Comparison of ENCODE assay signal across 36 cellular contexts in the genomic region with DNA sequence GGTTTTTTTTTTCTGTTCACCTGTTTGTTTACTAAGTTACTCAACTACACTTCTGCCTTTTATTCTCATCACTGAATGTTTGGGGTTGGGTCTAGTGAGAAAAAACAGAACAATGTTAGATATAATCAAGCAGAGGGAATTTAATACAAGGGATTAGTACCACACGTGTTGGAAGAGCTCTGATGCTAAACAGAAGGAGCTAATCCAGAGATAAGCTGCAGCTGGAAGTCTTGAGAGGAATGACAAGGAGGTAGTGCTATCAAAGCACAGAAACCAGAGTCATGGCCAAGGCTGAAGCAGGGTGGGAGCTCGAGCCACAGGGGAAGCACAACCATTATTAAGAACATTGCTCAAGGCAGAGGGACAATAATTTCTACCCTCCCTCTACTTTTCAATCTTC.
"Had no signal": no experiment of that assay in that cellular context is flagged by ENCODE, and none has a peak within 500 bp of the region (broad histone marks: within the 10 kb centered on the region; RNA-seq: fewer than 3 reads in every experiment).

No MANE protein-coding gene starts in this region.

- H3K36me3 ChIP-seq: brain microvascular endothelial cell, MG63, SJCRH30 had no signal

- H3K27ac ChIP-seq: brain microvascular endothelial cell, PC-9, RWPE1, SJCRH30 had no signal

- H3K4me3 ChIP-seq: MG63, PC-9, SJCRH30 had no signal

- DNase-seq: activated CD4-positive, alpha-beta T cell treated with anti-CD3 and anti-CD28 coated beads, Interleukin-2, amount 10 ng/mL, durations not matched to agents 24 days and 14 days; activated CD4-positive, alpha-beta T cell treated with anti-CD3 and anti-CD28 coated beads, Interleukin-2, amount 50 U/mL, for 4 hours; activated CD8-positive, alpha-beta T cell treated with anti-CD3 and anti-CD28 coated beads for 36 hours; activated effector memory CD4-positive, alpha-beta T cell treated with anti-CD3 and anti-CD28 coated beads, Interleukin-2, amount 50 U/mL, for 16 hours; activated naive CD4-positive, alpha-beta T cell; activated naive CD4-positive, alpha-beta T cell treated with anti-CD3 and anti-CD28 coated beads, Interleukin-2, amount 50 U/mL, for 16 hours; activated naive CD8-positive, alpha-beta T cell treated with anti-CD3 and anti-CD28 coated beads for 36 hours; activated T-cell treated with anti-CD3 and anti-CD28 coated beads, Interleukin-2, amount 50 U/mL, for 1 hour; activated T-cell treated with anti-CD3 and anti-CD28 coated beads, Interleukin-2, amount 50 U/mL, for 72 hours; amniotic stem cell; aorta; brain microvascular endothelial cell; central memory CD4-positive, alpha-beta T cell; Kasumi-1; KBM-7; MG63; NCI-H1048; NCI-H1105 treated with DMSO at 0.1 percent for 48 hours; NCI-H1436; NCI-H1694; NCI-H1930; NCI-H2081 treated with DMSO at 0.1 percent for 48 hours; NCI-H226; NCI-H446 treated with DMSO at 0.1 percent for 48 hours; NCI-H526; NK-92 treated with Interleukin-12 subunit alpha and Interleukin-12 subunit beta, amount 100 ng/mL, for 24 hours; PC-9; SW 1271; T-helper 1 cell; T-helper 2 cell; T-helper 9 cell had no signal

- H3K27me3 ChIP-seq: brain microvascular endothelial cell, MG63, SJCRH30 had no signal

- ATAC-seq: activated CD8-positive, alpha-beta T cell treated with anti-CD3 and anti-CD28 coated beads for 36 hours; activated T-cell treated with anti-CD3 and anti-CD28 coated beads, Interleukin-2, amount 50 U/mL, for 72 hours; activated T-helper 17 cell treated with anti-CD3 and anti-CD28 coated beads, Interleukin-2, amount 50 U/mL, for 72 hours; Right ventricle myocardium inferior had no signal

- H3K9me3 ChIP-seq: MG63, SJCRH30 had no signal

- FAIRE-seq: RCC 7860 had no signal
